Comparison of ENCODE assay signal across 20 cellular contexts in genomic region chr4:170139764-170140163, GRCh38. TPM values are rescaled to one million over a fixed set of nuclear protein-coding genes. Genes with fewer than 3 reads are reported as not detected.
DNase-seq lines count a peak whose midpoint lies in the region; FAIRE-seq and TF ChIP-seq lines count a peak whose summit lies in the region.
"Had no signal": no experiment of that assay in that cellular context is flagged by ENCODE, and none has a peak within 500 bp of the region (broad histone marks: within the 10 kb centered on the region; RNA-seq: fewer than 3 reads in every experiment).

No MANE protein-coding gene starts in this region.

- H3K27me3 ChIP-seq in bronchial epithelial cell (ENCODE audit: control insufficient read depth, insufficient read depth, low read length) (no peaks in the 10 kb centered on the region), H7 (ENCODE audit: control insufficient read depth, insufficient read depth, low read length) (no peaks in the 10 kb centered on the region)
- H3K27me3 ChIP-seq: pancreas, right lobe of liver had no signal

- H3K4me3 ChIP-seq in bronchial epithelial cell (ENCODE audit: low read depth, low read length) = no peak overlapping the region
- H3K4me3 ChIP-seq in H7 (ENCODE audit: insufficient read depth, low read depth, low read length) = no peak overlapping the region
- H3K4me3 ChIP-seq: pancreas, right lobe of liver had no signal

- no peak for FAIRE-seq in bronchial epithelial cell (lab: Jason Lieb, UNC)
- no peak for FAIRE-seq in HTR-8/SVneo (lab: Jason Lieb, UNC)
- FAIRE-seq: islet of Langerhans, pancreas had no signal

- no peak overlapping the region for H3K27ac Mint-ChIP-seq in glutamatergic neuron (ENCODE audit: unreplicated experiment)
- H3K27ac Mint-ChIP-seq: IgD-negative memory B cell; naive thymus-derived CD4-positive, alpha-beta T cell; stimulated activated memory B cell treated with anti-CD40 and anti-IgM and Interleukin-4, amounts not matched to agents 10 μg/mL and 1 μg/mL and 100 μg/mL, for 72 hours had no signal

- H3K27me3 Mint-ChIP-seq in glutamatergic neuron (ENCODE audit: unreplicated experiment) = peaks cover 1% of the 10 kb centered on the region
- H3K27me3 Mint-ChIP-seq: IgD-negative memory B cell; stimulated activated memory B cell treated with anti-CD40 and anti-IgM and Interleukin-4, amounts not matched to agents 10 μg/mL and 1 μg/mL and 100 μg/mL, for 72 hours had no signal

- peaks cover 7% of the 10 kb centered on the region for H3K9me3 Mint-ChIP-seq in glutamatergic neuron (ENCODE audit: unreplicated experiment)
- H3K9me3 Mint-ChIP-seq: stimulated activated memory B cell treated with anti-CD40 and anti-IgM and Interleukin-4, amounts not matched to agents 10 μg/mL and 1 μg/mL and 100 μg/mL, for 72 hours had no signal

- H3K4me3 Mint-ChIP-seq in glutamatergic neuron (ENCODE audit: unreplicated experiment) = no peak overlapping the region
- H3K4me3 Mint-ChIP-seq: IgD-negative memory B cell; naive thymus-derived CD4-positive, alpha-beta T cell; stimulated activated memory B cell treated with anti-CD40 and anti-IgM and Interleukin-4, amounts not matched to agents 10 μg/mL and 1 μg/mL and 100 μg/mL, for 72 hours had no signal

- H3K4me1 Mint-ChIP-seq in glutamatergic neuron (ENCODE audit: low read depth, unreplicated experiment) = peaks cover 4% of the 10 kb centered on the region
- H3K4me1 Mint-ChIP-seq: stimulated activated memory B cell treated with anti-CD40 and anti-IgM and Interleukin-4, amounts not matched to agents 10 μg/mL and 1 μg/mL and 100 μg/mL, for 72 hours had no signal

- peaks cover 4% of the 10 kb centered on the region for H3K36me3 Mint-ChIP-seq in glutamatergic neuron (ENCODE audit: unreplicated experiment)
- H3K36me3 Mint-ChIP-seq: IgD-negative memory B cell; naive thymus-derived CD4-positive, alpha-beta T cell; stimulated activated memory B cell treated with anti-CD40 and anti-IgM and Interleukin-4, amounts not matched to agents 10 μg/mL and 1 μg/mL and 100 μg/mL, for 72 hours had no signal

- no peaks in the 10 kb centered on the region for H3K36me3 ChIP-seq in bronchial epithelial cell (ENCODE audit: control insufficient read depth, insufficient read depth, low read length)
- H3K36me3 ChIP-seq in H7 (replicated peaks; ENCODE audit: control insufficient read depth, insufficient read depth, low read length) = no peaks in the 10 kb centered on the region
- H3K36me3 ChIP-seq: pancreas, right lobe of liver had no signal

- DNase-seq in AG20443 (ENCODE audit: low spot score) = peak; percentile 20
- peak; percentile 1 for DNase-seq in LHCN-M2 (ENCODE audit: low read depth)
- peak; percentile 10 for DNase-seq in bronchial epithelial cell (ENCODE audit: low read depth)
- peak; percentile 58 for DNase-seq in glomerular visceral epithelial cell (ENCODE audit: extremely low spot score)
- DNase-seq in CD1c-positive myeloid dendritic cell (ENCODE audit: extremely low spot score) = no peak
- no peak for DNase-seq in HTR-8/SVneo (ENCODE audit: insufficient read length, low spot score)
- no peak for DNase-seq in H7
- DNase-seq in glutamatergic neuron = no peak
- DNase-seq: activated CD4-positive, alpha-beta T cell treated with anti-CD3 and anti-CD28 coated beads for 4 hours; central memory CD4-positive, alpha-beta T cell; DND-41; GOT3; naive thymus-derived CD4-positive, alpha-beta T cell; NCI-H1694 treated with DMSO at 0.1 percent for 48 hours; NCI-H345; pancreas; right lobe of liver had no signal

- TF ChIP-seq CTCF in bronchial epithelial cell (IDR thresholded peaks at IDR 0.05; ENCODE audit: insufficient read depth, low read length, severe bottlenecking) (no peak), glutamatergic neuron (IDR thresholded peaks at IDR 0.05; ENCODE audit: partially characterized antibody, unreplicated experiment) (no peak)

RNA-seq across cellular contexts. Expression of gene AADAT, which starts 50.0 kb away (rescaled TPM):
- total RNA-seq in LHCN-M2 (2014; rRNA removed) = 9.0 and 9.3 TPM in 2 replicates
- polyA plus RNA-seq in LHCN-M2 (2012) = 5.2 TPM
- 0.64 and 1.1 TPM in 2 replicates for total RNA-seq in bronchial epithelial cell
- total RNA-seq in H7 (2014; rRNA removed; shearing (Covaris generic)) = 22.4 and 28.3 TPM in 2 replicates
- 28.4 TPM for total RNA-seq in glutamatergic neuron (ENCODE audit: unreplicated experiment)
- total RNA-seq: naive thymus-derived CD4-positive, alpha-beta T cell had no signal
- polyA plus RNA-seq: IgD-negative memory B cell; naive thymus-derived CD4-positive, alpha-beta T cell had no signal

Comparison
In these comparisons a context has a peak if more than half of its experiments do, and no peak if none do; other contexts are left out.
1. DNase-seq: peak in AG20443 (single experiment), LHCN-M2 (single experiment), bronchial epithelial cell (single experiment) and glomerular visceral epithelial cell (single experiment); none in CD1c-positive myeloid dendritic cell (single experiment), HTR-8/SVneo (single experiment), H7 (single experiment) and glutamatergic neuron (single experiment).